In the genomic region with DNA sequence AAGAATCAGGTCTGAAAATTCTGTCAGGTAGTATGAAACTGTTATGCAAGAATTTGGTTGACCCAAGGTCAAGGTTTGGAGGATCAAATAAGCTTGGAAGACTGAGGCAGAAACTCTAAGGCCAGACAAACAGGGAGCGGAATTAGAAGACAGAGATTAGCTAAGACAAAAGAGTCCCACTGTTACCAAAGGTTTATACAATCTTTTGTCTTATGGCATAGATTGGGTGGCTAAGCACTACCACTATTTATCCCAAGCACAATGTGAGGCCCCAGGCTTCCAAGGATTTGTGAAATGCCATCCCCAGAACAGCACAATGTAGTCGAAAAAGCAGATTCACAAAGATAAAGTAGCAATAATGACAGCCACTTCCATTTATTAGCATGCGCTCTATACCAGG, we compare ENCODE assay signal across 3 cellular contexts.
TF ChIP-seq lines count a peak whose summit lies in the region.

No MANE protein-coding gene starts in this region.

TF ChIP-seq in HepG2, 621 proteins besides CTCF, POLR2A, EP300 and RAD21:
- TF ChIP-seq ZNF83 (CRISPR knock-in tag; IDR thresholded peaks at IDR 0.05; ENCODE audit: borderline replicate concordance) (no peak), NR2F6 (IDR thresholded peaks at IDR 0.05) (0 out of 2 replicates have a peak, but pooled peaks have one; percentile 15), NR2F6 (CRISPR knock-in tag; IDR thresholded peaks at IDR 0.05) (no peak)

TF ChIP-seq in H1, 55 proteins besides CTCF, POLR2A, EP300 and RAD21:
- TF ChIP-seq, protein P1, sequence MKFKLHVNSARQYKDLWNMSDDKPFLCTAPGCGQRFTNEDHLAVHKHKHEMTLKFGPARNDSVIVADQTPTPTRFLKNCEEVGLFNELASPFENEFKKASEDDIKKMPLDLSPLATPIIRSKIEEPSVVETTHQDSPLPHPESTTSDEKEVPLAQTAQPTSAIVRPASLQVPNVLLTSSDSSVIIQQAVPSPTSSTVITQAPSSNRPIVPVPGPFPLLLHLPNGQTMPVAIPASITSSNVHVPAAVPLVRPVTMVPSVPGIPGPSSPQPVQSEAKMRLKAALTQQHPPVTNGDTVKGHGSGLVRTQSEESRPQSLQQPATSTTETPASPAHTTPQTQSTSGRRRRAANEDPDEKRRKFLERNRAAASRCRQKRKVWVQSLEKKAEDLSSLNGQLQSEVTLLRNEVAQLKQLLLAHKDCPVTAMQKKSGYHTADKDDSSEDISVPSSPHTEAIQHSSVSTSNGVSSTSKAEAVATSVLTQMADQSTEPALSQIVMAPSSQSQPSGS (IDR thresholded peaks at IDR 0.05; ENCODE audit: low read length) = no peak
- 0 out of 2 replicates have a peak, but pooled peaks have one; percentile 20 for TF ChIP-seq CEBPB (IDR thresholded peaks at IDR 0.05; ENCODE audit: low read depth, low read length)

TF ChIP-seq in SK-N-SH treated with all-trans-retinoic acid at 6 μM for 48 hours, 23 proteins besides CTCF, POLR2A, EP300 and RAD21:
- TF ChIP-seq OSR1 (CRISPR knock-in tag; IDR thresholded peaks at IDR 0.05) = no peak
- TF ChIP-seq ZFP3 (CRISPR knock-in tag; IDR thresholded peaks at IDR 0.05) = no peak
- TF ChIP-seq, protein P2, sequence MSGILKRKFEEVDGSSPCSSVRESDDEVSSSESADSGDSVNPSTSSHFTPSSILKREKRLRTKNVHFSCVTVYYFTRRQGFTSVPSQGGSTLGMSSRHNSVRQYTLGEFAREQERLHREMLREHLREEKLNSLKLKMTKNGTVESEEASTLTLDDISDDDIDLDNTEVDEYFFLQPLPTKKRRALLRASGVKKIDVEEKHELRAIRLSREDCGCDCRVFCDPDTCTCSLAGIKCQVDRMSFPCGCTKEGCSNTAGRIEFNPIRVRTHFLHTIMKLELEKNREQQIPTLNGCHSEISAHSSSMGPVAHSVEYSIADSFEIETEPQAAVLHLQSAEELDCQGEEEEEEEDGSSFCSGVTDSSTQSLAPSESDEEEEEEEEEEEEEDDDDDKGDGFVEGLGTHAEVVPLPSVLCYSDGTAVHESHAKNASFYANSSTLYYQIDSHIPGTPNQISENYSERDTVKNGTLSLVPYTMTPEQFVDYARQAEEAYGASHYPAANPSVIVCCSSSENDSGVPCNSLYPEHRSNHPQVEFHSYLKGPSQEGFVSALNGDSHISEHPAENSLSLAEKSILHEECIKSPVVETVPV (CRISPR knock-in tag; IDR thresholded peaks at IDR 0.05) = no peak
- TF ChIP-seq, protein P3, sequence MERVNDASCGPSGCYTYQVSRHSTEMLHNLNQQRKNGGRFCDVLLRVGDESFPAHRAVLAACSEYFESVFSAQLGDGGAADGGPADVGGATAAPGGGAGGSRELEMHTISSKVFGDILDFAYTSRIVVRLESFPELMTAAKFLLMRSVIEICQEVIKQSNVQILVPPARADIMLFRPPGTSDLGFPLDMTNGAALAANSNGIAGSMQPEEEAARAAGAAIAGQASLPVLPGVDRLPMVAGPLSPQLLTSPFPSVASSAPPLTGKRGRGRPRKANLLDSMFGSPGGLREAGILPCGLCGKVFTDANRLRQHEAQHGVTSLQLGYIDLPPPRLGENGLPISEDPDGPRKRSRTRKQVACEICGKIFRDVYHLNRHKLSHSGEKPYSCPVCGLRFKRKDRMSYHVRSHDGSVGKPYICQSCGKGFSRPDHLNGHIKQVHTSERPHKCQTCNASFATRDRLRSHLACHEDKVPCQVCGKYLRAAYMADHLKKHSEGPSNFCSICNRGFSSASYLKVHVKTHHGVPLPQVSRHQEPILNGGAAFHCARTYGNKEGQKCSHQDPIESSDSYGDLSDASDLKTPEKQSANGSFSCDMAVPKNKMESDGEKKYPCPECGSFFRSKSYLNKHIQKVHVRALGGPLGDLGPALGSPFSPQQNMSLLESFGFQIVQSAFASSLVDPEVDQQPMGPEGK (CRISPR knock-in tag; IDR thresholded peaks at IDR 0.05; ENCODE audit: borderline replicate concordance) = no peak
- no peak for TF ChIP-seq ZNF565 (CRISPR knock-in tag; conservative IDR thresholded peaks at IDR 0.05; ENCODE audit: low read depth)
- no peak for TF ChIP-seq CSDC2 (CRISPR knock-in tag; IDR thresholded peaks at IDR 0.05)
- no peak for TF ChIP-seq ZC3H10 (CRISPR knock-in tag; IDR thresholded peaks at IDR 0.05)
- TF ChIP-seq SNAI2 (CRISPR knock-in tag; IDR thresholded peaks at IDR 0.05) = no peak
- no peak for TF ChIP-seq ZNF70 (CRISPR knock-in tag; IDR thresholded peaks at IDR 0.05)
- TF ChIP-seq ZFP30 (CRISPR knock-in tag; IDR thresholded peaks at IDR 0.05) = no peak
- TF ChIP-seq, protein P4, sequence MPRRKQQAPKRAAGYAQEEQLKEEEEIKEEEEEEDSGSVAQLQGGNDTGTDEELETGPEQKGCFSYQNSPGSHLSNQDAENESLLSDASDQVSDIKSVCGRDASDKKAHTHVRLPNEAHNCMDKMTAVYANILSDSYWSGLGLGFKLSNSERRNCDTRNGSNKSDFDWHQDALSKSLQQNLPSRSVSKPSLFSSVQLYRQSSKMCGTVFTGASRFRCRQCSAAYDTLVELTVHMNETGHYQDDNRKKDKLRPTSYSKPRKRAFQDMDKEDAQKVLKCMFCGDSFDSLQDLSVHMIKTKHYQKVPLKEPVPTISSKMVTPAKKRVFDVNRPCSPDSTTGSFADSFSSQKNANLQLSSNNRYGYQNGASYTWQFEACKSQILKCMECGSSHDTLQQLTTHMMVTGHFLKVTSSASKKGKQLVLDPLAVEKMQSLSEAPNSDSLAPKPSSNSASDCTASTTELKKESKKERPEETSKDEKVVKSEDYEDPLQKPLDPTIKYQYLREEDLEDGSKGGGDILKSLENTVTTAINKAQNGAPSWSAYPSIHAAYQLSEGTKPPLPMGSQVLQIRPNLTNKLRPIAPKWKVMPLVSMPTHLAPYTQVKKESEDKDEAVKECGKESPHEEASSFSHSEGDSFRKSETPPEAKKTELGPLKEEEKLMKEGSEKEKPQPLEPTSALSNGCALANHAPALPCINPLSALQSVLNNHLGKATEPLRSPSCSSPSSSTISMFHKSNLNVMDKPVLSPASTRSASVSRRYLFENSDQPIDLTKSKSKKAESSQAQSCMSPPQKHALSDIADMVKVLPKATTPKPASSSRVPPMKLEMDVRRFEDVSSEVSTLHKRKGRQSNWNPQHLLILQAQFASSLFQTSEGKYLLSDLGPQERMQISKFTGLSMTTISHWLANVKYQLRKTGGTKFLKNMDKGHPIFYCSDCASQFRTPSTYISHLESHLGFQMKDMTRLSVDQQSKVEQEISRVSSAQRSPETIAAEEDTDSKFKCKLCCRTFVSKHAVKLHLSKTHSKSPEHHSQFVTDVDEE (CRISPR knock-in tag; IDR thresholded peaks at IDR 0.05) = no peak
- no peak for TF ChIP-seq BACH2 (CRISPR knock-in tag; IDR thresholded peaks at IDR 0.05; ENCODE audit: borderline replicate concordance)
- TF ChIP-seq TCF4 (CRISPR knock-in tag; IDR thresholded peaks at IDR 0.05; ENCODE audit: borderline replicate concordance) = no peak
- no peak for TF ChIP-seq RARB (CRISPR knock-in tag; IDR thresholded peaks at IDR 0.05)
- no peak for TF ChIP-seq PPARA (CRISPR knock-in tag; IDR thresholded peaks at IDR 0.05; ENCODE audit: borderline replicate concordance)
